Comparison of ENCODE assay signal across 8 cellular contexts in the genomic region with DNA sequence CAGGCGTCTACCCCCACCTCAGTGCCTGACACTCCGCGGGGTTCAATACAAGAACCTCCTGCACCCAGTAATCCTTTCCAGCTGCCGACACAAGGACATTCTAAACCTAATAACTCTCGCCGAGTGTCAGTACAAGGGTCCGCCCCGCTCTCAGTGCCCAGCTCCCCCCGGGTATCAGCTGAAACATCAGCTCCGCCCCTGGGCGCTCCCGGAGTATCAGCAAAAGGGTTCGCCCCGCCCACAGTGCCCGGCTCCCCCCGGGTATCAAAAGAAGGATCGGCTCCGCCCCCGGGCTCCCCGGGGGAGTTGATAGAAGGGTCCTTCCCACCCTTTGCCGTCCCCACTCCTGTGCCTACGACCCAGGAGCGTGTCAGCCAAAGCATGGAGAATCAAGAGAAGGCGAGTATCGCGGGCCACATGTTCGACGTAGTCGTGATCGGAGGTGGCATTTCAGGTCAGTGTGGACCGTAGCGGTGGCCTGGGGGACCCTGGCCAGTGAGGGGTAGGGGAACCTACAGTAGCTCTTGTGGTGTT. TPM values are rescaled to one million over a fixed set of nuclear protein-coding genes. Genes with fewer than 3 reads are reported as not detected.
DNase-seq lines count a peak whose midpoint lies in the region; ATAC-seq and TF ChIP-seq lines count a peak whose summit lies in the region.

A gene (plus strand): TSS at position 339 of the 534 bp plus-strand sequence. CDS start 43 bp downstream, at position 382.

- no peaks in the 10 kb centered on the region for H3K36me3 ChIP-seq in tibial artery

- H3K9me3 Mint-ChIP-seq in CD14-positive monocyte, result peaks cover 0 to 10% (median 4%) of the 10 kb centered on the region in 7 donors
- no peaks in the 10 kb centered on the region for H3K9me3 Mint-ChIP-seq in natural killer cell treated with Interleukin-12 subunit alpha and Interleukin-12 subunit beta and Interleukin-15 and Interleukin-18, amount 100 ng/mL, for 72 hours

- H3K36me3 Mint-ChIP-seq in CD14-positive monocyte, result no peaks in the 10 kb centered on the region
- H3K36me3 Mint-ChIP-seq in natural killer cell treated with Interleukin-12 subunit alpha and Interleukin-12 subunit beta and Interleukin-15 and Interleukin-18, amount 100 ng/mL, for 72 hours, result no peaks in the 10 kb centered on the region

- H3K9me3 ChIP-seq in tibial artery, result no peaks in the 10 kb centered on the region

- peak within 1 kb of the TSS in 3 of 7 donors; percentile 74 to 81 (median 77) for H3K27ac Mint-ChIP-seq in CD14-positive monocyte
- peak within 1 kb of the TSS; percentile 19 to 25 for H3K27ac Mint-ChIP-seq in natural killer cell treated with Interleukin-12 subunit alpha and Interleukin-12 subunit beta and Interleukin-15 and Interleukin-18, amount 100 ng/mL, for 72 hours

- H3K27ac ChIP-seq in tibial artery, result peak within 1 kb of the TSS; percentile 84 to 93

- no peak for ATAC-seq in natural killer cell treated with Interleukin-12 subunit alpha and Interleukin-12 subunit beta and Interleukin-15 and Interleukin-18, amount 100 ng/mL, for 72 hours
- no peak for ATAC-seq in HG03432 (IDR thresholded peaks at IDR 0.05; ENCODE audit: unreplicated experiment)

- DNase-seq in CD14-positive monocyte (ENCODE audit: low spot score) (no peak), NCI-H524 treated with DMSO at 0.1 percent for 48 hours (lab: John Stamatoyannopoulos, UW) (peak; percentile 46), foreskin fibroblast (peak; percentile 56 to 75), tibial artery (peak; percentile 95), AG08395 (ENCODE audit: low spot score) (no peak)
- DNase-seq in activated effector memory CD4-positive, alpha-beta T cell treated with Interleukin-2 at 50 U/mL for 16 hours, result peak; percentile 2
- no peak for DNase-seq in natural killer cell treated with Interleukin-12 subunit alpha and Interleukin-12 subunit beta and Interleukin-15 and Interleukin-18, amount 100 ng/mL, for 72 hours (ENCODE audit: low spot score)

- H3K4me3 Mint-ChIP-seq in CD14-positive monocyte, result peak within 1 kb of the TSS; percentile 84 to 93
- peak within 1 kb of the TSS; percentile 89 for H3K4me3 Mint-ChIP-seq in natural killer cell treated with Interleukin-12 subunit alpha and Interleukin-12 subunit beta and Interleukin-15 and Interleukin-18, amount 100 ng/mL, for 72 hours

- H3K4me1 Mint-ChIP-seq in CD14-positive monocyte, result peaks cover 10% of the 10 kb centered on the region
- H3K4me1 Mint-ChIP-seq in natural killer cell treated with Interleukin-12 subunit alpha and Interleukin-12 subunit beta and Interleukin-15 and Interleukin-18, amount 100 ng/mL, for 72 hours (ENCODE audit: low read depth in 2 of 2), result peaks cover 0 to 7% of the 10 kb centered on the region in 2 donors

- peaks cover 9 to 15% (median 11%) of the 10 kb centered on the region in 3 donors for H3K27me3 Mint-ChIP-seq in CD14-positive monocyte (ENCODE audit: low read depth in 3 of 3)
- peaks cover 0 to 16% of the 10 kb centered on the region in 2 donors for H3K27me3 Mint-ChIP-seq in natural killer cell treated with Interleukin-12 subunit alpha and Interleukin-12 subunit beta and Interleukin-15 and Interleukin-18, amount 100 ng/mL, for 72 hours

- peaks cover 0 to 13% (median 0%) of the 10 kb centered on the region in 4 donors for H3K4me1 ChIP-seq in tibial artery

- H3K4me3 ChIP-seq in foreskin fibroblast (ENCODE audit: low read depth in 1 of 2, low read length in 2 of 2) (peak within 1 kb of the TSS; percentile 49 to 64), tibial artery (peak within 1 kb of the TSS; percentile 90 to 93)

- TF ChIP-seq CTCF in CD14-positive monocyte (IDR thresholded peaks at IDR 0.05) (no peak), foreskin fibroblast (IDR thresholded peaks at IDR 0.05; ENCODE audit: low read depth, low read length) (no peak), tibial artery (IDR thresholded peaks at IDR 0.05) (no peak)

- no peaks in the 10 kb centered on the region for H3K27me3 ChIP-seq in tibial artery

- intact Hi-C loops in CD14-positive monocyte (cut with micrococcal nuclease), result loop anchor here in 1 of 2 donors (5.0 to 10.0 kb wide), 2 partner anchors 69 to 96 kb away; no protein-coding TSS in a partner anchor
- intact Hi-C loops in tibial artery (cut with DNase I; ENCODE audit: low total_unique reads), result loop anchor here (5.0 to 10.0 kb wide), 3 partner anchors 49 to 86 kb away; no protein-coding TSS in a partner anchor

RNA-seq across cellular contexts. Expression of the gene that starts here (rescaled TPM):
- under 1 TPM; 0.15 to 0.56 TPM for polyA plus RNA-seq in CD14-positive monocyte
- total RNA-seq in natural killer cell treated with Interleukin-12 subunit alpha and Interleukin-12 subunit beta and Interleukin-15 and Interleukin-18, amount 100 ng/mL, for 72 hours, result 1 to 10 TPM in 1 of 2 donors, under 1 TPM in 1; 0.21 to 1.8 TPM

Comparison
In these comparisons a context has a peak if more than half of its experiments do, and no peak if none do; other contexts are left out.
1. DNase-seq: peak in NCI-H524 treated with DMSO at 0.1 percent for 48 hours (single experiment), activated effector memory CD4-positive, alpha-beta T cell treated with Interleukin-2 at 50 U/mL for 16 hours (single experiment), foreskin fibroblast (2 of 2) and tibial artery (2 of 2); none in CD14-positive monocyte (single experiment), natural killer cell treated with Interleukin-12 subunit alpha and Interleukin-12 subunit beta and Interleukin-15 and Interleukin-18, amount 100 ng/mL, for 72 hours (single experiment) and AG08395 (single experiment).